20 cellular contexts compared by ENCODE assay signal in genomic region chr2:159410276-159410675, GRCh38.
DNase-seq lines count a peak whose midpoint lies in the region; ATAC-seq and TF ChIP-seq lines count a peak whose summit lies in the region.
"Had no signal": no experiment of that assay in that cellular context is flagged by ENCODE, and none has a peak within 500 bp of the region (broad histone marks: within the 10 kb centered on the region; RNA-seq: fewer than 3 reads in every experiment).

No MANE protein-coding gene starts in this region.

- H3K27me3 Mint-ChIP-seq in central memory CD8-positive, alpha-beta T cell = no peaks in the 10 kb centered on the region

- H3K27ac Mint-ChIP-seq in central memory CD8-positive, alpha-beta T cell (ENCODE audit: low read depth) = peak overlapping the region; percentile 16
- H3K27ac Mint-ChIP-seq: CD8-positive, alpha-beta T cell had no signal

- 88% methylated on average over 5 of the region's 5 CpGs for WGBS in suprapubic skin

- no peaks in the 10 kb centered on the region for H3K4me1 ChIP-seq in suprapubic skin
- H3K4me1 ChIP-seq: BLaER1 treated with 17β-estradiol and CSF1 and Interleukin-3, amounts not matched to agents 10 nM and 100 nM had no signal

- TF ChIP-seq POLR2A in suprapubic skin (IDR thresholded peaks at IDR 0.05) = no peak

- no peak for TF ChIP-seq CTCF in suprapubic skin (IDR thresholded peaks at IDR 0.05)

- H3K4me3 ChIP-seq in suprapubic skin = no peak overlapping the region
- H3K4me3 ChIP-seq: BLaER1 treated with 17β-estradiol and CSF1 and Interleukin-3, amounts not matched to agents 10 nM and 100 nM had no signal

- no peaks in the 10 kb centered on the region for H3K4me1 Mint-ChIP-seq in central memory CD8-positive, alpha-beta T cell

- peaks cover 9% of the 10 kb centered on the region for H3K36me3 Mint-ChIP-seq in central memory CD8-positive, alpha-beta T cell (ENCODE audit: insufficient read depth)

- H3K27ac ChIP-seq in suprapubic skin = no peak overlapping the region
- H3K27ac ChIP-seq: BLaER1 treated with 17β-estradiol and CSF1 and Interleukin-3, amounts not matched to agents 10 nM and 100 nM; KMS-11 had no signal

- peaks cover 60% of the 10 kb centered on the region for H3K36me3 ChIP-seq in suprapubic skin

- DNase-seq in stimulated activated CD4-positive, alpha-beta T cell treated with anti-CD3 and anti-CD28 coated beads, Interleukin-1b, Interleukin-23, amount 100 ng/mL, for 48 hours = peak; percentile 2
- no peak for DNase-seq in stimulated activated CD4-positive, alpha-beta T cell treated with anti-CD3 and anti-CD28 coated beads, Interleukin-2, amount 100 ng/mL, for 48 hours
- DNase-seq in central memory CD8-positive, alpha-beta T cell (ENCODE audit: low spot score in 2 of 2) = no peak
- DNase-seq in suprapubic skin (ENCODE audit: low spot score in 2 of 2) (no peak), NOMO-1 (lab: John Stamatoyannopoulos, UW; ENCODE audit: unreplicated experiment in 2 of 2) (no peak)
- DNase-seq: Calu3; CD8-positive, alpha-beta T cell; GF-D8; MV-4-11; NCI-H187 treated with DMSO at 0.1 percent for 48 hours; NCI-H2227 treated with DMSO at 0.1 percent for 48 hours; NCI-H510A treated with DMSO at 0.1 percent for 48 hours; NCI-H774; PC-3; RPMI8226; SIG-M5 had no signal

- no peaks in the 10 kb centered on the region for H3K27me3 ChIP-seq in suprapubic skin
- H3K27me3 ChIP-seq: BLaER1 treated with 17β-estradiol and CSF1 and Interleukin-3, amounts not matched to agents 10 nM and 100 nM had no signal

- no peaks in the 10 kb centered on the region for H3K9me3 ChIP-seq in suprapubic skin
- H3K9me3 ChIP-seq: BLaER1 treated with 17β-estradiol and CSF1 and Interleukin-3, amounts not matched to agents 10 nM and 100 nM had no signal

- TF ChIP-seq EP300 in suprapubic skin (IDR thresholded peaks at IDR 0.05) = no peak

- no peak overlapping the region for H3K4me3 Mint-ChIP-seq in central memory CD8-positive, alpha-beta T cell
- H3K4me3 Mint-ChIP-seq: CD8-positive, alpha-beta T cell had no signal

- no peaks in the 10 kb centered on the region for H3K9me3 Mint-ChIP-seq in central memory CD8-positive, alpha-beta T cell
- H3K9me3 Mint-ChIP-seq: CD8-positive, alpha-beta T cell had no signal

- ATAC-seq in GM21786 (IDR thresholded peaks at IDR 0.05; ENCODE audit: unreplicated experiment) = peak; percentile 47
- ATAC-seq in central memory CD8-positive, alpha-beta T cell (replicated peaks; ENCODE audit: extremely low read depth, poor library complexity, severe bottlenecking) = no peak
- no peak for ATAC-seq in GM19463 (IDR thresholded peaks at IDR 0.05; ENCODE audit: unreplicated experiment)
- ATAC-seq: CD8-positive, alpha-beta T cell; PC-3 had no signal
